In the genomic region with DNA sequence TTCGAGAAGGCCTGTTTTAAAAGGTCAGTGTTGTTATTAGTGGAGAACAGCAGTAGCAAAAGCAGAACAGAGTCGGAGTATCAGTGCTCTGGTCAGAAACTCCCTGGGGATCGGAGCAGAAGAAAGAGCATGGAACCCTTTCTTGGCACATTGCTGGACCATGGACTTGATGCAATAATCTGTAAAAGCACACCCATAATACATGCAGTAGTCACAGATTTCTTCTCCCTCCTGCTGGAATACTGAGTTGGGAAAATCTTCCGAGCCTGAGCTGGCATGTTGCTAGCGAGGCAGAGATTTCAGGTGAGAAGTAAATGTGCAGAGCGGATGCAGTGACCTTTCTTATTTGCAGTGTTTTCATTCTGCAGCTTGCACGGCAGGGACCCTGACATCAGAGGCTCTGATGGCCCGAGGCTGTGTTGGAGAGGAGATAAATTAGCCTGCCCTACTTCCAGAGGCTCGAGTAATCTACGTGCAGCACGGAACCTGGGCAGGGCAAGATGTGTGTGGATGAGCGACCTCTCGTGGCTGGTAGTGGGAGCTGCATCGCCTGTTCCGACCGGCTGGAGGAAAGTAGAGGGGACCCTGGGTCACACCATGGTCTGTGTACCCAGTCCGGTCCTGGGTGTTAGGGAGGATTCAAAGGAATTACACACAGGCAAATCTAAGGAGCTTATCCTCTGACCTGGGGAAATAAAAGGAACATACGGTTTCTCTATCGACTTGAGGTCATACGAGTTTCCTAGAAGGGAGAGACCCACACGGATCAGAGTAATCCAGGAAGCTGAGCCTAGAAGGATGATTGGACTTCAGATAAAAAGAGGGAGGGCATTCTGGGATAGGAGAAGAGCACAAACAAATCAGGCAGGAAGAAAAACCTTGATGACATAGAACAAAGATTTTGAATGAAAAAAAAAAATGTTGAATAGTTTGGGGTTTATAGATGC, we compare ENCODE assay signal across 1 cellular context.
TF ChIP-seq lines count a peak whose summit lies in the region.

No MANE protein-coding gene starts in this region.

TF ChIP-seq in HEK293, 187 proteins besides CTCF, POLR2A, EP300 and RAD21 (continued from another document):
- TF ChIP-seq, protein P1, sequence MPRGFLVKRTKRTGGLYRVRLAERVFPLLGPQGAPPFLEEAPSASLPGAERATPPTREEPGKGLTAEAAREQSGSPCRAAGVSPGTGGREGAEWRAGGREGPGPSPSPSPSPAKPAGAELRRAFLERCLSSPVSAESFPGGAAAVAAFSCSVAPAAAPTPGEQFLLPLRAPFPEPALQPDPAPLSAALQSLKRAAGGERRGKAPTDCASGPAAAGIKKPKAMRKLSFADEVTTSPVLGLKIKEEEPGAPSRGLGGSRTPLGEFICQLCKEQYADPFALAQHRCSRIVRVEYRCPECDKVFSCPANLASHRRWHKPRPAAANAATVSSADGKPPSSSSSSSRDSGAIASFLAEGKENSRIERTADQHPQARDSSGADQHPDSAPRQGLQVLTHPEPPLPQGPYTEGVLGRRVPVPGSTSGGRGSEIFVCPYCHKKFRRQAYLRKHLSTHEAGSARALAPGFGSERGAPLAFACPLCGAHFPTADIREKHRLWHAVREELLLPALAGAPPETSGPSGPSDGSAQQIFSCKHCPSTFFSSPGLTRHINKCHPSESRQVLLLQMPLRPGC (tag by site-specific recombination; IDR thresholded peaks at IDR 0.05), result peak; percentile 82; the same call in 1 of the 2 replicates
- TF ChIP-seq ZNF394 (tag by site-specific recombination; IDR thresholded peaks at IDR 0.05; ENCODE audit: borderline replicate concordance) (peak; percentile 58; the same call in 1 of the 2 replicates), ZBTB48 (tag by site-specific recombination; IDR thresholded peaks at IDR 0.05) (peak; percentile 78), ZNF544 (tag by site-specific recombination; IDR thresholded peaks at IDR 0.05) (no peak), KLF10 (tag by site-specific recombination; IDR thresholded peaks at IDR 0.05) (0 out of 2 replicates have a peak, but pooled peaks have one; percentile 12), ZNF776 (tag by site-specific recombination; IDR thresholded peaks at IDR 0.05; ENCODE audit: borderline replicate concordance) (no peak), ZNF629 (tag by site-specific recombination; IDR thresholded peaks at IDR 0.05) (peak; percentile 86), ZNF174 (tag by site-specific recombination; IDR thresholded peaks at IDR 0.05) (no peak), ZNF223 (tag by site-specific recombination; IDR thresholded peaks at IDR 0.05) (no peak), BCL11A (tag by site-specific recombination; IDR thresholded peaks at IDR 0.05; ENCODE audit: low read depth) (0 out of 2 replicates have a peak, but pooled peaks have one; percentile 74), MYNN (tag by site-specific recombination; IDR thresholded peaks at IDR 0.05; ENCODE audit: borderline replicate concordance) (no peak), SP3 (tag by site-specific recombination; IDR thresholded peaks at IDR 0.05) (peak; percentile 37), ZNF24 (tag by site-specific recombination; IDR thresholded peaks at IDR 0.05) (peak; percentile 66; the same call in 1 of the 2 replicates), KLF9 (tag by site-specific recombination; IDR thresholded peaks at IDR 0.05; ENCODE audit: low read depth) (peak; percentile 17; the same call in 1 of the 2 replicates), ZFP3 (tag by site-specific recombination; IDR thresholded peaks at IDR 0.05; ENCODE audit: low read depth) (no peak), ZBTB17 (tag by site-specific recombination; IDR thresholded peaks at IDR 0.05) (peak; percentile 97), ZBTB8A (tag by site-specific recombination; IDR thresholded peaks at IDR 0.05) (peak; percentile 61), ZNF843 (tag by site-specific recombination; IDR thresholded peaks at IDR 0.05) (peak; percentile 93), ZNF16 (tag by site-specific recombination; IDR thresholded peaks at IDR 0.05; ENCODE audit: low read depth) (no peak), ZFP37 (tag by site-specific recombination; IDR thresholded peaks at IDR 0.05) (peak; percentile 75), ZNF654 (tag by site-specific recombination; IDR thresholded peaks at IDR 0.05; ENCODE audit: low read depth) (peak; percentile 97), ZFP69B (tag by site-specific recombination; IDR thresholded peaks at IDR 0.05) (peak; percentile 77), ZNF677 (tag by site-specific recombination; IDR thresholded peaks at IDR 0.05) (no peak), ZSCAN30 (tag by site-specific recombination; IDR thresholded peaks at IDR 0.05) (peak; percentile 95), ZNF664 (tag by site-specific recombination; IDR thresholded peaks at IDR 0.05) (no peak), ZNF600 (tag by site-specific recombination; IDR thresholded peaks at IDR 0.05) (peak; percentile 96), ZNF302 (tag by site-specific recombination; IDR thresholded peaks at IDR 0.05; ENCODE audit: low read depth) (no peak), WT1 (tag by site-specific recombination; IDR thresholded peaks at IDR 0.05) (peak; percentile 81), FEZF1 (tag by site-specific recombination; IDR thresholded peaks at IDR 0.05) (peak; percentile 75), ZNF292 (tag by site-specific recombination; IDR thresholded peaks at IDR 0.05; ENCODE audit: borderline replicate concordance, low read depth) (no peak)
- TF ChIP-seq, protein P2, sequence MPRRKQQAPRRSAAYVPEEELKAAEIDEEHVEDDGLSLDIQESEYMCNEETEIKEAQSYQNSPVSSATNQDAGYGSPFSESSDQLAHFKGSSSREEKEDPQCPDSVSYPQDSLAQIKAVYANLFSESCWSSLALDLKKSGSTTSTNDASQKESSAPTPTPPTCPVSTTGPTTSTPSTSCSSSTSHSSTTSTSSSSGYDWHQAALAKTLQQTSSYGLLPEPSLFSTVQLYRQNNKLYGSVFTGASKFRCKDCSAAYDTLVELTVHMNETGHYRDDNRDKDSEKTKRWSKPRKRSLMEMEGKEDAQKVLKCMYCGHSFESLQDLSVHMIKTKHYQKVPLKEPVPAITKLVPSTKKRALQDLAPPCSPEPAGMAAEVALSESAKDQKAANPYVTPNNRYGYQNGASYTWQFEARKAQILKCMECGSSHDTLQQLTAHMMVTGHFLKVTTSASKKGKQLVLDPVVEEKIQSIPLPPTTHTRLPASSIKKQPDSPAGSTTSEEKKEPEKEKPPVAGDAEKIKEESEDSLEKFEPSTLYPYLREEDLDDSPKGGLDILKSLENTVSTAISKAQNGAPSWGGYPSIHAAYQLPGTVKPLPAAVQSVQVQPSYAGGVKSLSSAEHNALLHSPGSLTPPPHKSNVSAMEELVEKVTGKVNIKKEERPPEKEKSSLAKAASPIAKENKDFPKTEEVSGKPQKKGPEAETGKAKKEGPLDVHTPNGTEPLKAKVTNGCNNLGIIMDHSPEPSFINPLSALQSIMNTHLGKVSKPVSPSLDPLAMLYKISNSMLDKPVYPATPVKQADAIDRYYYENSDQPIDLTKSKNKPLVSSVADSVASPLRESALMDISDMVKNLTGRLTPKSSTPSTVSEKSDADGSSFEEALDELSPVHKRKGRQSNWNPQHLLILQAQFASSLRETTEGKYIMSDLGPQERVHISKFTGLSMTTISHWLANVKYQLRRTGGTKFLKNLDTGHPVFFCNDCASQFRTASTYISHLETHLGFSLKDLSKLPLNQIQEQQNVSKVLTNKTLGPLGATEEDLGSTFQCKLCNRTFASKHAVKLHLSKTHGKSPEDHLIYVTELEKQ (tag by site-specific recombination; IDR thresholded peaks at IDR 0.05; ENCODE audit: borderline replicate concordance), result peak; percentile 61; the same call in 1 of the 2 replicates
- TF ChIP-seq, protein P3, sequence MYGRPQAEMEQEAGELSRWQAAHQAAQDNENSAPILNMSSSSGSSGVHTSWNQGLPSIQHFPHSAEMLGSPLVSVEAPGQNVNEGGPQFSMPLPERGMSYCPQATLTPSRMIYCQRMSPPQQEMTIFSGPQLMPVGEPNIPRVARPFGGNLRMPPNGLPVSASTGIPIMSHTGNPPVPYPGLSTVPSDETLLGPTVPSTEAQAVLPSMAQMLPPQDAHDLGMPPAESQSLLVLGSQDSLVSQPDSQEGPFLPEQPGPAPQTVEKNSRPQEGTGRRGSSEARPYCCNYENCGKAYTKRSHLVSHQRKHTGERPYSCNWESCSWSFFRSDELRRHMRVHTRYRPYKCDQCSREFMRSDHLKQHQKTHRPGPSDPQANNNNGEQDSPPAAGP (tag by site-specific recombination; IDR thresholded peaks at IDR 0.05), result no peak
- TF ChIP-seq, protein P4, sequence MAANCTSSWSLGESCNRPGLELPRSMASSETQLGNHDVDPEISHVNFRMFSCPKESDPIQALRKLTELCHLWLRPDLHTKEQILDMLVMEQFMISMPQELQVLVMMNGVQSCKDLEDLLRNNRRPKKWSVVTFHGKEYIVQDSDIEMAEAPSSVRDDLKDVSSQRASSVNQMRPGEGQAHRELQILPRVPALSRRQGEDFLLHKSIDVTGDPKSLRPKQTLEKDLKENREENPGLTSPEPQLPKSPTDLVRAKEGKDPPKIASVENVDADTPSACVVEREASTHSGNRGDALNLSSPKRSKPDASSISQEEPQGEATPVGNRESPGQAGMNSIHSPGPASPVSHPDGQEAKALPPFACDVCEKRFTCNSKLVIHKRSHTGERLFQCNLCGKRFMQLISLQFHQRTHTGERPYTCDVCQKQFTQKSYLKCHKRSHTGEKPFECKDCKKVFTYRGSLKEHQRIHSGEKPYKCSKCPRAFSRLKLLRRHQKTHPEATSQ (tag by site-specific recombination; IDR thresholded peaks at IDR 0.05), result no peak
- TF ChIP-seq, protein P5, sequence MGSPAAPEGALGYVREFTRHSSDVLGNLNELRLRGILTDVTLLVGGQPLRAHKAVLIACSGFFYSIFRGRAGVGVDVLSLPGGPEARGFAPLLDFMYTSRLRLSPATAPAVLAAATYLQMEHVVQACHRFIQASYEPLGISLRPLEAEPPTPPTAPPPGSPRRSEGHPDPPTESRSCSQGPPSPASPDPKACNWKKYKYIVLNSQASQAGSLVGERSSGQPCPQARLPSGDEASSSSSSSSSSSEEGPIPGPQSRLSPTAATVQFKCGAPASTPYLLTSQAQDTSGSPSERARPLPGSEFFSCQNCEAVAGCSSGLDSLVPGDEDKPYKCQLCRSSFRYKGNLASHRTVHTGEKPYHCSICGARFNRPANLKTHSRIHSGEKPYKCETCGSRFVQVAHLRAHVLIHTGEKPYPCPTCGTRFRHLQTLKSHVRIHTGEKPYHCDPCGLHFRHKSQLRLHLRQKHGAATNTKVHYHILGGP (tag by site-specific recombination; IDR thresholded peaks at IDR 0.05), result peak; percentile 33
- TF ChIP-seq, protein P6, sequence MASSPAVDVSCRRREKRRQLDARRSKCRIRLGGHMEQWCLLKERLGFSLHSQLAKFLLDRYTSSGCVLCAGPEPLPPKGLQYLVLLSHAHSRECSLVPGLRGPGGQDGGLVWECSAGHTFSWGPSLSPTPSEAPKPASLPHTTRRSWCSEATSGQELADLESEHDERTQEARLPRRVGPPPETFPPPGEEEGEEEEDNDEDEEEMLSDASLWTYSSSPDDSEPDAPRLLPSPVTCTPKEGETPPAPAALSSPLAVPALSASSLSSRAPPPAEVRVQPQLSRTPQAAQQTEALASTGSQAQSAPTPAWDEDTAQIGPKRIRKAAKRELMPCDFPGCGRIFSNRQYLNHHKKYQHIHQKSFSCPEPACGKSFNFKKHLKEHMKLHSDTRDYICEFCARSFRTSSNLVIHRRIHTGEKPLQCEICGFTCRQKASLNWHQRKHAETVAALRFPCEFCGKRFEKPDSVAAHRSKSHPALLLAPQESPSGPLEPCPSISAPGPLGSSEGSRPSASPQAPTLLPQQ (tag by site-specific recombination; IDR thresholded peaks at IDR 0.05), result peak; percentile 73
